Comparison of ENCODE assay signal across 8 cellular contexts in the genomic region with DNA sequence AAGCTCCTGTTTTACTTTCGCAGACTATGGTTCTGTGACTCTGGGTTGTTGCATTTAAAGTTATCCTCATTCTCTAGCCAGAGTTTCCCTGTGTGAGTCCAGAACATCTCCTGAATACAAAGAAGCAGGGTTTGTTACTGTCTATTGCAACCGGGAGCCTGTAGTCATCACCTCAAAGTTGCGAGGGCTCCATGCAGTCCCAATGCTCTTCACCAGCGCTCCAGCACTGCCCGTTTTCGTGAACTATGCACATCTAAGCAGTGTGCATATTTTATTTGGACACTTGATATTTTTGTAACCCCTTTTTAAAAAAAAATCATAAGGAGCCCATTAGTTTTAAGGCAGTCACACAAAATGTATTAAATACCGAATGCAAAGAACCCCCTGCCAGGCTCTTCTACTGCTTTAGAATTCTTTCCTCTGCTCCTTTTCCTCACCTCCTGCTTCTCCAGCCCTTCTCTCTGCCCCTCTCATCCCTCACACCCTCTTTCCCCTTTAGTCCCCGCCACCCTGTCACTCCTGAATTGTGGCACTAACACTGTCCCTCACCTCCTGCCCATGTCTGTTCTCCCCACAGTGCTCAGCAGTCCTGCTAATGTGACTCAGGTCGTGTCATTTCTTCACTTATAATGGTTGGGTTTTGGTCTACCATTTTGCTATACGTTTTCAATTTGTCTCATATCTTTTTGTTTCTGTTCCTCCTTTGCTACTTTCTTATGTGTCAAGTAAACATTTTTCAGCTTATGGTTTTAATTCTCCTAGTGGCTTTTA. TPM values are rescaled to one million over a fixed set of nuclear protein-coding genes. Genes with fewer than 3 reads are reported as not detected.
DNase-seq lines count a peak whose midpoint lies in the region; TF ChIP-seq lines count a peak whose summit lies in the region.

No MANE protein-coding gene starts in this region.

- peak overlapping the region; percentile 98 for H3K4me3 Mint-ChIP-seq in activated CD4-positive, alpha-beta T cell treated with anti-CD3 and anti-CD28 coated beads, Interleukin-2, amount 10 ng/mL, durations not matched to agents 24 days and 14 days
- H3K4me3 Mint-ChIP-seq in activated naive CD4-positive, alpha-beta T cell treated with anti-CD3 and anti-CD28 coated beads, Interleukin-2, amount 10 ng/mL, durations not matched to agents 7 days and 5 days: peak overlapping the region; percentile 93

- H3K4me1 Mint-ChIP-seq in activated CD4-positive, alpha-beta T cell treated with anti-CD3 and anti-CD28 coated beads, Interleukin-2, amount 10 ng/mL, durations not matched to agents 24 days and 14 days: peaks cover 41% of the 10 kb centered on the region
- peaks cover 48% of the 10 kb centered on the region for H3K4me1 Mint-ChIP-seq in activated naive CD4-positive, alpha-beta T cell treated with anti-CD3 and anti-CD28 coated beads, Interleukin-2, amount 10 ng/mL, durations not matched to agents 7 days and 5 days

- peak overlapping the region; percentile 100 for H3K27ac Mint-ChIP-seq in activated CD4-positive, alpha-beta T cell treated with anti-CD3 and anti-CD28 coated beads, Interleukin-2, amount 10 ng/mL, durations not matched to agents 24 days and 14 days
- peak overlapping the region; percentile 99 for H3K27ac Mint-ChIP-seq in activated naive CD4-positive, alpha-beta T cell treated with anti-CD3 and anti-CD28 coated beads, Interleukin-2, amount 10 ng/mL, durations not matched to agents 7 days and 5 days

- peaks cover 19% of the 10 kb centered on the region for H3K27me3 Mint-ChIP-seq in activated CD4-positive, alpha-beta T cell treated with anti-CD3 and anti-CD28 coated beads, Interleukin-2, amount 10 ng/mL, durations not matched to agents 24 days and 14 days
- peaks cover 28% of the 10 kb centered on the region for H3K27me3 Mint-ChIP-seq in activated naive CD4-positive, alpha-beta T cell treated with anti-CD3 and anti-CD28 coated beads, Interleukin-2, amount 10 ng/mL, durations not matched to agents 7 days and 5 days

- H3K27me3 ChIP-seq in tibial artery: no peaks in the 10 kb centered on the region

- peak overlapping the region; percentile 86 to 94 for H3K4me3 ChIP-seq in tibial artery

- intact Hi-C loops in activated CD4-positive, alpha-beta T cell treated with anti-CD3 and anti-CD28 coated beads, Interleukin-2, amount 10 ng/mL, durations not matched to agents 24 days and 14 days (cut with micrococcal nuclease): loop anchor here (1.0 to 2.0 kb wide), 3 partner anchors 70 to 114 kb away; a partner anchor contains a TSS
- intact Hi-C loops in tibial artery (cut with DNase I; ENCODE audit: low total_unique reads): loop anchor here (5.0 kb wide), 1 partner anchor 81 kb away; no protein-coding TSS in a partner anchor

- peaks cover 0 to 19% (median 0%) of the 10 kb centered on the region in 4 donors for H3K4me1 ChIP-seq in tibial artery

- CTCF ChIA-PET in activated naive CD4-positive, alpha-beta T cell treated with anti-CD3 and anti-CD28 coated beads, Interleukin-2, amount 10 ng/mL, durations not matched to agents 7 days and 5 days (lab: Charles Lee): interaction anchor here (1.0 to 1.6 kb wide), 2 partner anchors 94 to 103 kb away, joined by 3 to 8 read pairs; no protein-coding TSS in a partner anchor

- peak overlapping the region; percentile 91 to 100 for H3K27ac ChIP-seq in tibial artery

- DNase-seq in activated CD4-positive, alpha-beta T cell treated with anti-CD3 and anti-CD28 coated beads, Interleukin-2, amount 10 ng/mL, durations not matched to agents 24 days and 14 days: peak; percentile 77
- no peak for DNase-seq in activated CD4-positive, alpha-beta T cell treated with anti-CD3 and anti-CD28 coated beads, Interleukin-2, amount 50 U/mL, for 4 hours
- peak; percentile 38 for DNase-seq in activated naive CD4-positive, alpha-beta T cell treated with anti-CD3 and anti-CD28 coated beads, Interleukin-2, amount 10 ng/mL, durations not matched to agents 7 days and 5 days
- peak; percentile 31 for DNase-seq in medulla oblongata (ENCODE audit: extremely low spot score)
- no peak for DNase-seq in tibial artery
- DNase-seq in NCI-H82 (lab: John Stamatoyannopoulos, UW): no peak
- DNase-seq in DMS153 treated with DMSO at 0.1 percent for 48 hours (lab: John Stamatoyannopoulos, UW; ENCODE audit: unreplicated experiment): no peak
- no peak for DNase-seq in RKO (ENCODE audit: low spot score)

- peaks cover 38% of the 10 kb centered on the region for H3K36me3 Mint-ChIP-seq in activated CD4-positive, alpha-beta T cell treated with anti-CD3 and anti-CD28 coated beads, Interleukin-2, amount 10 ng/mL, durations not matched to agents 24 days and 14 days (ENCODE audit: low read depth)
- H3K36me3 Mint-ChIP-seq in activated naive CD4-positive, alpha-beta T cell treated with anti-CD3 and anti-CD28 coated beads, Interleukin-2, amount 10 ng/mL, durations not matched to agents 7 days and 5 days: peaks cover 36% of the 10 kb centered on the region

- TF ChIP-seq CTCF in tibial artery (IDR thresholded peaks at IDR 0.05): no peak

- H3K36me3 ChIP-seq in tibial artery: peaks cover 0 to 22% (median 10%) of the 10 kb centered on the region in 3 donors

- H3K9me3 ChIP-seq in tibial artery: no peaks in the 10 kb centered on the region

- no peaks in the 10 kb centered on the region for H3K9me3 Mint-ChIP-seq in activated CD4-positive, alpha-beta T cell treated with anti-CD3 and anti-CD28 coated beads, Interleukin-2, amount 10 ng/mL, durations not matched to agents 24 days and 14 days
- no peaks in the 10 kb centered on the region for H3K9me3 Mint-ChIP-seq in activated naive CD4-positive, alpha-beta T cell treated with anti-CD3 and anti-CD28 coated beads, Interleukin-2, amount 10 ng/mL, durations not matched to agents 7 days and 5 days

RNA-seq across cellular contexts. Expression of a gene that starts 1.1 kb away (rescaled TPM):
- total RNA-seq in activated CD4-positive, alpha-beta T cell treated with anti-CD3 and anti-CD28 coated beads, Interleukin-2, amount 10 ng/mL, durations not matched to agents 24 days and 14 days: 857 and 893 TPM in 2 replicates

Comparison
In these comparisons a context has a peak if more than half of its experiments do, and no peak if none do; other contexts are left out.
1. DNase-seq: peak in activated CD4-positive, alpha-beta T cell treated with anti-CD3 and anti-CD28 coated beads, Interleukin-2, amount 10 ng/mL, durations not matched to agents 24 days and 14 days (single experiment), activated naive CD4-positive, alpha-beta T cell treated with anti-CD3 and anti-CD28 coated beads, Interleukin-2, amount 10 ng/mL, durations not matched to agents 7 days and 5 days (single experiment) and medulla oblongata (single experiment); none in activated CD4-positive, alpha-beta T cell treated with anti-CD3 and anti-CD28 coated beads, Interleukin-2, amount 50 U/mL, for 4 hours (0 of 2), tibial artery (0 of 2), NCI-H82 (single experiment), DMS153 treated with DMSO at 0.1 percent for 48 hours (single experiment) and RKO (single experiment).